ENCODE assay signal across 9 cellular contexts in the genomic region with DNA sequence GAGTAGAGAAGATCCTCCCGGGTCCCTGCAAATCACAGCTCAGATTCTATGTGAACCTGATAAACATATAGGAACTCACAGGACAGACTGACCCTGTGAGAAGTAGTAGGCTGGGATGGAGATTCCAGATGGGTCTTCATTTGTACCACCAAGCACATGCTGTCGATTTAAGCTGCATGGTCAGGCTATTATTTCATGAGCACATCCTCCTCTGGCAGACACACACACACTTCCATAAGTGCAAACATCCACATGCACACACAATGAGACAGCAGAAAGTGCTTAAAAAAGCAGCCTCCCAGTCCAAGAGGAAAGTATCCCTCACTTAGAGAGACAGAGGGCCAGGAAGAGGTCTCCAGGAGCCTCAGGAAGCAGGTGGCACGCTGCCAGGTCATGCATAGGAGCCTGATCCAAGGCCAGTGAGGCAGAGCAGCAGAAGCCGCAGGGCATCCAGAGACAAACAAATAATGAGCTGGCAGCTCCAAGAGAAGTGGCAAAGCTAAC.
DNase-seq lines count a peak whose midpoint lies in the region; ATAC-seq and TF ChIP-seq lines count a peak whose summit lies in the region.
"Had no signal": no experiment of that assay in that cellular context is flagged by ENCODE, and none has a peak within 500 bp of the region (broad histone marks: within the 10 kb centered on the region; RNA-seq: fewer than 3 reads in every experiment).

No MANE protein-coding gene starts in this region.

- H3K36me3 Mint-ChIP-seq in HFFc6 (ENCODE audit: low read depth), result 0 out of 2 replicates have a peak, but pooled peaks cover 5% of the 10 kb centered on the region

- H3K9me3 ChIP-seq in gastrocnemius medialis (no peaks in the 10 kb centered on the region), A673 (ENCODE audit: low read depth, low read length, poor library complexity, severe bottlenecking) (no peaks in the 10 kb centered on the region)

- no peak for TF ChIP-seq POLR2A in gastrocnemius medialis (IDR thresholded peaks at IDR 0.05)

- no TSS peak for BruUV-seq in A673 (replicated peaks; lab: Mats Ljungman, UMichigan)

- H3K36me3 ChIP-seq in gastrocnemius medialis, result no peaks in the 10 kb centered on the region
- no peaks in the 10 kb centered on the region for H3K36me3 ChIP-seq in A673 (ENCODE audit: insufficient read depth, low read length, poor library complexity, severe bottlenecking)

- peaks cover 2% of the 10 kb centered on the region; the same call in 1 of the 2 replicates for H3K27me3 Mint-ChIP-seq in HFFc6 (ENCODE audit: insufficient read depth)

- POLR2A ChIA-PET in A673 (lab: Charles Lee; ENCODE audit: low non-redundant PET), result no interaction called here

- TF ChIP-seq CTCF in HFFc6 (IDR thresholded peaks at IDR 0.05) (no peak), gastrocnemius medialis (IDR thresholded peaks at IDR 0.05 in 4 of 5, conservative IDR thresholded peaks at IDR 0.05 in 1 of 5) (no peak), A673 (conservative IDR thresholded peaks at IDR 0.05; ENCODE audit: low read depth, low read length) (no peak)

- DNase-seq in HFFc6, result peak; percentile 72
- peak; percentile 96 for DNase-seq in NCI-H345 (lab: John Stamatoyannopoulos, UW)
- DNase-seq in dermis blood vessel endothelial cell, result peak; percentile 70
- DNase-seq in gastrocnemius medialis, result no peak
- no peak for DNase-seq in A673 (ENCODE audit: low spot score)
- DNase-seq: activated naive CD4-positive, alpha-beta T cell treated with anti-CD3 and anti-CD28 coated beads for 36 hours had no signal

- peaks cover 17% of the 10 kb centered on the region for H3K4me1 Mint-ChIP-seq in HFFc6 (ENCODE audit: low read depth)

- in situ Hi-C loops in gastrocnemius medialis (cut with MboI; ENCODE audit: low sequenced_read_pairs in 4 of 4), result no loop called here

- H3K27ac ChIP-seq in gastrocnemius medialis, result peak overlapping the region in 1 of 4 donors; percentile 57
- H3K27ac ChIP-seq in A673 (ENCODE audit: low read depth, low read length, poor library complexity, severe bottlenecking), result no peak overlapping the region

- intact Hi-C loops in gastrocnemius medialis (cut with DNase I; ENCODE audit: low total_unique reads) (no loop called here), A673 (cut with micrococcal nuclease; ENCODE audit: unreplicated experiment) (no loop called here)

- CTCF ChIA-PET in A673 (lab: Charles Lee), result no interaction called here

- H3K9me3 Mint-ChIP-seq in HFFc6, result no peaks in the 10 kb centered on the region
- H3K9me3 Mint-ChIP-seq: activated naive CD4-positive, alpha-beta T cell treated with anti-CD3 and anti-CD28 coated beads for 36 hours had no signal

- H3K27me3 ChIP-seq in gastrocnemius medialis (no peaks in the 10 kb centered on the region), A673 (replicated peaks; ENCODE audit: insufficient read depth, low read depth, low read length, poor library complexity) (no peaks in the 10 kb centered on the region)

- H3K4me3 ChIP-seq in gastrocnemius medialis (no peak overlapping the region), A673 (ENCODE audit: low read depth, low read length, poor library complexity, severe bottlenecking) (no peak overlapping the region)

- 0 out of 2 replicates have a peak overlapping the region, but pooled peaks have one; percentile 6 for H3K4me3 Mint-ChIP-seq in HFFc6
- H3K4me3 Mint-ChIP-seq: activated naive CD4-positive, alpha-beta T cell treated with anti-CD3 and anti-CD28 coated beads for 36 hours had no signal

- H3K4me1 ChIP-seq in gastrocnemius medialis (peaks cover 10 to 23% of the 10 kb centered on the region in 2 donors), A673 (ENCODE audit: insufficient read depth, low read length, poor library complexity, severe bottlenecking) (no peaks in the 10 kb centered on the region)

- peak overlapping the region; percentile 49 for H3K27ac Mint-ChIP-seq in HFFc6
- H3K27ac Mint-ChIP-seq: activated naive CD4-positive, alpha-beta T cell treated with anti-CD3 and anti-CD28 coated beads for 36 hours had no signal

- ATAC-seq in gastrocnemius medialis (peak; percentile 21 to 28), GM18498 (IDR thresholded peaks at IDR 0.05; ENCODE audit: unreplicated experiment) (no peak)
- ATAC-seq in activated CD4-positive, CD25-positive, alpha-beta regulatory T cell treated with anti-CD3 and anti-CD28 coated beads, Interleukin-2, amount 50 U/mL, for 24 hours, result no peak
- ATAC-seq: sciatic nerve had no signal

Comparison
In these comparisons a context has a peak if more than half of its experiments do, and no peak if none do; other contexts are left out.
1. DNase-seq: peak in HFFc6 (single experiment), NCI-H345 (single experiment) and dermis blood vessel endothelial cell (single experiment); none in gastrocnemius medialis (0 of 2) and A673 (single experiment).
2. ATAC-seq: peak in gastrocnemius medialis (2 of 2); none in GM18498 (single experiment) and activated CD4-positive, CD25-positive, alpha-beta regulatory T cell treated with anti-CD3 and anti-CD28 coated beads, Interleukin-2, amount 50 U/mL, for 24 hours (0 of 2).